Comparison of ENCODE assay signal across 33 cellular contexts in the genomic region with DNA sequence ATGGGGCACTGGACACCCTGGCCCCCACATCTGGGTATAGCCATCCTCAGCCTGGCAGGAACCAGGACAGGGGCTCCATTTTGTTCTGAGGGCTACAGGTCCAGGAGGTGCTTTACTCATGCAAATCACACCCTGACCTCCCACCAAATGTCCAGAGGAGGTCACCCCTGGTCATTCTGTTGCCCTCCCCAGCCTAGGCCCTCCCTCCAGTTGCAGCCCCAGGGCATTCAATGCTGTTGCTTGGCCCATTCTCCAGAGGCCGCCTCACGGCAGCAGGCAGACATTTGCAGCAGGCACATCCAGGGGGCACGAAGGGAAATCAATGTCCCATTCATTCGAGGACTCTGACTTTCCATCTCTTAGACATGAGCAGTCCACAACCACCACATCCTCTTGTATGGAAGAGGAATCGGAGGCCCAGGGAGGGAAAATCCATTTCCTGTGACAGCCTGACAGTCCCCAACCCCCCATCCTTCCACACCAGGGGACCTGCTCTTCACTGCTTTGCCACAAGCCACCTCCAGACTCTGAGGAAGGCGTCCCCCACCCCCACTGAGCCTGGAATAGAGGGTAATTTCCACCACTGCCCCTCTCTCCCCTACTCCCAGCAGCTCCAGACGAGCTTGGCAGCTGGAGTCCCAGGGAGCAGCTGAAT.
DNase-seq lines count a peak whose midpoint lies in the region; ATAC-seq and TF ChIP-seq lines count a peak whose summit lies in the region.
"Had no signal": no experiment of that assay in that cellular context is flagged by ENCODE, and none has a peak within 500 bp of the region (broad histone marks: within the 10 kb centered on the region; RNA-seq: fewer than 3 reads in every experiment).

No MANE protein-coding gene starts in this region.

- ATAC-seq in activated CD8-positive, alpha-beta memory T cell treated with anti-CD3 and anti-CD28 coated beads, Interleukin-2, amount 10 ng/mL, durations not matched to agents 7 days and 5 days = no peak
- no peak for ATAC-seq in psoas muscle
- ATAC-seq: A549, gastroesophageal sphincter, left lung had no signal

- H3K4me3 ChIP-seq in vagina = no peak overlapping the region
- no peak overlapping the region for H3K4me3 ChIP-seq in psoas muscle
- H3K4me3 ChIP-seq in WERI-Rb-1 (ENCODE audit: low read depth, low read length) = no peak overlapping the region
- H3K4me3 ChIP-seq: A549, gastroesophageal sphincter, left lung, Peyer's patch, sigmoid colon, stomach, uterus had no signal

- peak; percentile 25 for DNase-seq in activated CD8-positive, alpha-beta memory T cell treated with anti-CD3 and anti-CD28 coated beads, Interleukin-2, amount 10 ng/mL, durations not matched to agents 7 days and 5 days
- DNase-seq in activated CD8-positive, alpha-beta memory T cell treated with anti-CD3 and anti-CD28 coated beads, Interleukin-2, amount 50 U/mL, for 4 hours = no peak
- DNase-seq in ecto neural progenitor cell (ENCODE audit: low spot score) (peak; percentile 52), left kidney (ENCODE audit: low read depth, low spot score) (peak; percentile 31), vagina (ENCODE audit: extremely low spot score in 2 of 2) (peak; percentile 72 to 90), psoas muscle (no peak), NCI-H510A (lab: John Stamatoyannopoulos, UW) (no peak), WERI-Rb-1 (no peak)
- DNase-seq: activated B cell treated with CpG ODN at 0.5 μM for 24 hours; activated CD4-positive, alpha-beta T cell treated with anti-CD3 and anti-CD28 coated beads, Interleukin-2, amount 50 U/mL, for 1 hour; activated naive CD4-positive, alpha-beta T cell treated with Interleukin-2 at 50 U/mL for 16 hours; AML-193; CD4-positive, CD25-positive, alpha-beta regulatory T cell; dermis blood vessel endothelial cell; DND-41; hippocampal formation; KG1; left lung; mesenchymal stem cell; NCI-H2081; NCI-H226; Peyer's patch; SHP77 treated with DMSO at 0.1 percent for 48 hours; sigmoid colon; stimulated activated CD4-positive, alpha-beta T cell treated with anti-CD3 and anti-CD28 coated beads, Interleukin-12 subunit alpha, Interleukin-12 subunit beta, amount 100 ng/mL, for 4 hours; stimulated activated CD4-positive, alpha-beta T cell treated with anti-CD3 and anti-CD28 coated beads, Interleukin-4, amount 100 ng/mL, for 1 hour; stomach; uterus had no signal

- no peak for TF ChIP-seq CTCF in vagina (IDR thresholded peaks at IDR 0.05)
- TF ChIP-seq CTCF in psoas muscle (IDR thresholded peaks at IDR 0.05) = no peak
- no peak for TF ChIP-seq CTCF in WERI-Rb-1 (IDR thresholded peaks at IDR 0.05; ENCODE audit: low read depth, low read length)

- H3K27me3 Mint-ChIP-seq in activated CD8-positive, alpha-beta memory T cell treated with anti-CD3 and anti-CD28 coated beads, Interleukin-2, amount 10 ng/mL, durations not matched to agents 7 days and 5 days = peaks cover 8% of the 10 kb centered on the region

- no peak overlapping the region for H3K27ac Mint-ChIP-seq in activated CD8-positive, alpha-beta memory T cell treated with anti-CD3 and anti-CD28 coated beads, Interleukin-2, amount 10 ng/mL, durations not matched to agents 7 days and 5 days
- H3K27ac Mint-ChIP-seq: activated B cell treated with CpG ODN at 0.5 μM for 24 hours; CD4-positive, CD25-positive, alpha-beta regulatory T cell; progenitor cell of endocrine pancreas; T-helper 2 cell treated with Interferon-gamma antibody and Interleukin-4, amounts not matched to agents 5 μg/mL and 100 μg/mL, for 36 hours had no signal

- H3K27ac ChIP-seq in vagina = no peak overlapping the region
- no peak overlapping the region for H3K27ac ChIP-seq in psoas muscle
- no peak overlapping the region for H3K27ac ChIP-seq in WERI-Rb-1
- H3K27ac ChIP-seq: A549, gastroesophageal sphincter, HL-60, left lung, Peyer's patch, sigmoid colon, stomach, uterus had no signal

- no peaks in the 10 kb centered on the region for H3K36me3 Mint-ChIP-seq in activated CD8-positive, alpha-beta memory T cell treated with anti-CD3 and anti-CD28 coated beads, Interleukin-2, amount 10 ng/mL, durations not matched to agents 7 days and 5 days
- H3K36me3 Mint-ChIP-seq: CD4-positive, CD25-positive, alpha-beta regulatory T cell had no signal

- H3K4me1 ChIP-seq in vagina = no peaks in the 10 kb centered on the region
- no peaks in the 10 kb centered on the region for H3K4me1 ChIP-seq in psoas muscle
- H3K4me1 ChIP-seq: A549, left lung, Peyer's patch, uterus had no signal

- H3K27me3 ChIP-seq in vagina (no peaks in the 10 kb centered on the region), psoas muscle (ENCODE audit: insufficient read depth in 3 of 3, low read length in 2 of 3) (peaks cover 0 to 4% (median 2%) of the 10 kb centered on the region in 3 donors), WERI-Rb-1 (ENCODE audit: insufficient read depth, low read depth, severe bottlenecking) (no peaks in the 10 kb centered on the region)
- H3K27me3 ChIP-seq: Peyer's patch, uterus had no signal

- H3K36me3 ChIP-seq in vagina = no peaks in the 10 kb centered on the region
- H3K36me3 ChIP-seq in psoas muscle (ENCODE audit: insufficient read depth in 1 of 2, low read depth in 1 of 2) = no peaks in the 10 kb centered on the region
- no peaks in the 10 kb centered on the region for H3K36me3 ChIP-seq in WERI-Rb-1
- H3K36me3 ChIP-seq: gastroesophageal sphincter, left lung, Peyer's patch, sigmoid colon, stomach, uterus had no signal

- intact Hi-C loops in vagina (cut with DNase I) = no loop called here
- intact Hi-C loops in psoas muscle (cut with DNase I) = no loop called here

- H3K9me3 Mint-ChIP-seq in activated CD8-positive, alpha-beta memory T cell treated with anti-CD3 and anti-CD28 coated beads, Interleukin-2, amount 10 ng/mL, durations not matched to agents 7 days and 5 days (ENCODE audit: low read depth) = no peaks in the 10 kb centered on the region
- H3K9me3 Mint-ChIP-seq: activated B cell treated with CpG ODN at 0.5 μM for 24 hours; T-helper 2 cell treated with Interferon-gamma antibody and Interleukin-4, amounts not matched to agents 5 μg/mL and 100 μg/mL, for 36 hours had no signal

- H3K4me3 Mint-ChIP-seq in activated CD8-positive, alpha-beta memory T cell treated with anti-CD3 and anti-CD28 coated beads, Interleukin-2, amount 10 ng/mL, durations not matched to agents 7 days and 5 days = no peak overlapping the region
- H3K4me3 Mint-ChIP-seq: activated B cell treated with CpG ODN at 0.5 μM for 24 hours; T-helper 2 cell treated with Interferon-gamma antibody and Interleukin-4, amounts not matched to agents 5 μg/mL and 100 μg/mL, for 36 hours had no signal

- H3K4me1 Mint-ChIP-seq in activated CD8-positive, alpha-beta memory T cell treated with anti-CD3 and anti-CD28 coated beads, Interleukin-2, amount 10 ng/mL, durations not matched to agents 7 days and 5 days = no peaks in the 10 kb centered on the region
- H3K4me1 Mint-ChIP-seq: activated B cell treated with CpG ODN at 0.5 μM for 24 hours; CD4-positive, CD25-positive, alpha-beta regulatory T cell had no signal

- CTCF ChIA-PET in activated CD8-positive, alpha-beta memory T cell treated with anti-CD3 and anti-CD28 coated beads, Interleukin-2, amount 10 ng/mL, durations not matched to agents 7 days and 5 days (lab: Charles Lee) = no interaction called here

- TF ChIP-seq POLR2A in vagina (IDR thresholded peaks at IDR 0.05) = no peak

- 82 to 86% (median 83%) methylated on average over 7 of the region's 7 CpGs for WGBS in psoas muscle, 3 donors

- H3K9me3 ChIP-seq in vagina (no peaks in the 10 kb centered on the region), psoas muscle (no peaks in the 10 kb centered on the region), WERI-Rb-1 (ENCODE audit: severe bottlenecking) (no peaks in the 10 kb centered on the region)
- H3K9me3 ChIP-seq: A549, gastroesophageal sphincter, left lung, Peyer's patch, sigmoid colon, stomach, uterus had no signal

Comparison
In these comparisons a context has a peak if more than half of its experiments do, and no peak if none do; other contexts are left out.
1. DNase-seq: peak in activated CD8-positive, alpha-beta memory T cell treated with anti-CD3 and anti-CD28 coated beads, Interleukin-2, amount 10 ng/mL, durations not matched to agents 7 days and 5 days (single experiment), ecto neural progenitor cell (single experiment), left kidney (single experiment) and vagina (2 of 2); none in activated CD8-positive, alpha-beta memory T cell treated with anti-CD3 and anti-CD28 coated beads, Interleukin-2, amount 50 U/mL, for 4 hours (single experiment), psoas muscle (0 of 2), NCI-H510A (single experiment) and WERI-Rb-1 (single experiment).